ENCODE assay signal across 18 cellular contexts in genomic region chr3:128339491-128340012, GRCh38.
DNase-seq lines count a peak whose midpoint lies in the region; ATAC-seq, FAIRE-seq and TF ChIP-seq lines count a peak whose summit lies in the region.
"Had no signal": no experiment of that assay in that cellular context is flagged by ENCODE, and none has a peak within 500 bp of the region (broad histone marks: within the 10 kb centered on the region; RNA-seq: fewer than 3 reads in every experiment).

No MANE protein-coding gene starts in this region.

- no peak overlapping the region for H2BK20ac ChIP-seq in H9 (ENCODE audit: low read depth, low read length, poor library complexity, severe bottlenecking)

- no peaks in the 10 kb centered on the region; a peak in 2 of 7 replicates for H3K36me3 Mint-ChIP-seq in H9 (ENCODE audit: insufficient read depth in 1 of 3, low read depth in 3 of 3)

- H3K27me3 ChIP-seq in K562 (ENCODE audit: control insufficient read depth in 2 of 2, insufficient read depth in 2 of 2, low read length in 2 of 2) = no peaks in the 10 kb centered on the region
- no peaks in the 10 kb centered on the region for H3K27me3 ChIP-seq in parathyroid adenoma (ENCODE audit: control insufficient read depth, insufficient read depth, low read length)
- H3K27me3 ChIP-seq in H9 (ENCODE audit: insufficient read depth, low read length) = no peaks in the 10 kb centered on the region

- no peak overlapping the region for H2AK5ac ChIP-seq in H9 (ENCODE audit: insufficient read length, low read length)

- in situ Hi-C loops in K562 (cut with MboI) = no loop called here

- no peak for TF ChIP-seq POLR2A in NB4 (IDR thresholded peaks at IDR 0.05; ENCODE audit: extremely low read depth, insufficient read length)
- no peak for TF ChIP-seq POLR2A in K562 (conservative IDR thresholded peaks at IDR 0.05)

- H3K27me3 Mint-ChIP-seq in H9 (ENCODE audit: low read depth) = no peaks in the 10 kb centered on the region
- H3K27me3 Mint-ChIP-seq: B cell; CD4-positive, CD25-positive, alpha-beta regulatory T cell; IgD-negative memory B cell had no signal

- H4K91ac ChIP-seq in H9 (ENCODE audit: insufficient read length, low read depth, low read length) = no peak overlapping the region

- H2AFZ ChIP-seq in K562 (ENCODE audit: low read depth, low read length) = 0 out of 2 replicates have a peak overlapping the region, but pooled peaks have one; percentile 32
- no peak overlapping the region for H2AFZ ChIP-seq in parathyroid adenoma
- no peak overlapping the region for H2AFZ ChIP-seq in H9 (ENCODE audit: low read length)

- 0 out of 2 replicates have a peak, but pooled peaks have one; percentile 14 for TF ChIP-seq EP300 in K562 (IDR thresholded peaks at IDR 0.05; ENCODE audit: low read length)

- H3K79me1 ChIP-seq in H9 (ENCODE audit: insufficient read depth, low read depth, low read length, poor library complexity, severe bottlenecking) = no peaks in the 10 kb centered on the region

- CTCF ChIA-PET in K562 (lab: Yijun Ruan, JAX; ENCODE audit: low intra/inter-chr PET ratio) = no interaction called here

- H4K8ac ChIP-seq in H9 (replicated peaks; ENCODE audit: insufficient read length, low read depth, low read length) = no peak overlapping the region

- TF ChIP-seq RAD21 in K562 (CRISPR knock-in tag; conservative IDR thresholded peaks at IDR 0.05 in 1 of 2, IDR thresholded peaks at IDR 0.05 in 1 of 2) = no peak

- H3K4me3 ChIP-seq in NB4 (ENCODE audit: low read depth, low read length) (no peak overlapping the region), K562 (no peak overlapping the region), parathyroid adenoma (ENCODE audit: low read depth, low read length) (no peak overlapping the region)

- H3K27ac ChIP-seq in 22Rv1 (peak overlapping the region; percentile 90), K562 (ENCODE audit: extremely low read depth, low read depth, low read length) (peak overlapping the region; percentile 66), parathyroid adenoma (no peak overlapping the region), H9 (ENCODE audit: insufficient read length, low read depth, low read length) (no peak overlapping the region)

- H3K9me3 ChIP-seq in K562 (replicated peaks; ENCODE audit: control insufficient read depth, insufficient read depth, low read depth, low read length) (no peaks in the 10 kb centered on the region), parathyroid adenoma (ENCODE audit: control insufficient read depth, low read length) (no peaks in the 10 kb centered on the region), H9 (ENCODE audit: control insufficient read depth, low read depth, low read length) (no peaks in the 10 kb centered on the region)

- no peaks in the 10 kb centered on the region for H3K9me3 Mint-ChIP-seq in H9
- H3K9me3 Mint-ChIP-seq: CD4-positive, CD25-positive, alpha-beta regulatory T cell; IgD-negative memory B cell had no signal

- H3K18ac ChIP-seq in H9 (ENCODE audit: insufficient read length, low read depth, low read length) = no peak overlapping the region

- H3K4ac ChIP-seq in H9 (ENCODE audit: low read depth, low read length) = no peak overlapping the region

- H3T11ph ChIP-seq in H9 (ENCODE audit: low read length) = no peak overlapping the region

- no peak overlapping the region for H3K4me3 Mint-ChIP-seq in H9
- H3K4me3 Mint-ChIP-seq: B cell; CD4-positive, CD25-positive, alpha-beta regulatory T cell; IgD-negative memory B cell had no signal

- TF ChIP-seq CTCF in 22Rv1 (IDR thresholded peaks at IDR 0.05) (no peak), NB4 (IDR thresholded peaks at IDR 0.05; ENCODE audit: low read depth, low read length) (no peak), K562 (IDR thresholded peaks at IDR 0.05 in 2 of 3, conservative IDR thresholded peaks at IDR 0.05 in 1 of 3; ENCODE audit: insufficient read depth in 2 of 3, low read depth in 1 of 3, low read length in 3 of 3) (no peak), parathyroid adenoma (IDR thresholded peaks at IDR 0.05) (no peak), H9 (conservative IDR thresholded peaks at IDR 0.05) (no peak)

- H2BK5ac ChIP-seq in H9 (ENCODE audit: insufficient read length, low read length) = no peak overlapping the region

- FAIRE-seq in K562 (lab: Jason Lieb, UNC) = peak; percentile 85
- FAIRE-seq: A204.1 had no signal

- DNase-seq in NB4 (ENCODE audit: low read depth) (peak; percentile 25), K562 (ENCODE audit: extremely low read depth in 1 of 4, low spot score in 3 of 4) (peak; percentile 20 to 61 (median 35)), H9 (no peak), NCI-H1694 (lab: John Stamatoyannopoulos, UW) (no peak), NCI-H524 (lab: John Stamatoyannopoulos, UW) (no peak)
- DNase-seq: CD4-positive, CD25-positive, alpha-beta regulatory T cell; DMS79; Kasumi-1; NCI-H1048; NCI-H1930; NCI-H226; Right ventricle myocardium superior had no signal

- no peak overlapping the region for H2BK15ac ChIP-seq in H9 (ENCODE audit: low read depth, low read length)

- H3K4me2 ChIP-seq in K562 (ENCODE audit: insufficient read depth, low read length) = no peak overlapping the region; the same call in 1 of the 2 replicates
- peak overlapping the region; percentile 17 for H3K4me2 ChIP-seq in parathyroid adenoma (ENCODE audit: low read length)
- no peak overlapping the region for H3K4me2 ChIP-seq in H9 (ENCODE audit: insufficient read depth, insufficient read length, low read length)

- no peak overlapping the region for H3K56ac ChIP-seq in H9 (ENCODE audit: insufficient read length, low read depth, low read length)

- intact Hi-C loops in K562 (cut with micrococcal nuclease) = no loop called here

- H3K23ac ChIP-seq in H9 (ENCODE audit: insufficient read length, low read depth, low read length) = no peak overlapping the region

- H4K20me1 ChIP-seq in K562 (replicated peaks; ENCODE audit: control insufficient read depth, insufficient read depth, low read length) (no peaks in the 10 kb centered on the region), H9 (ENCODE audit: control insufficient read depth, insufficient read depth, insufficient read length) (peaks cover 2% of the 10 kb centered on the region)

- H3K4me1 Mint-ChIP-seq in H9 = peaks cover 14 to 22% of the 10 kb centered on the region in 2 experiments
- H3K4me1 Mint-ChIP-seq: B cell had no signal

- no peaks in the 10 kb centered on the region; the same call in 2 of the 3 replicates for H3K79me2 ChIP-seq in K562 (ENCODE audit: control insufficient read depth, insufficient read depth, low read length)
- H3K79me2 ChIP-seq in parathyroid adenoma = peaks cover 4% of the 10 kb centered on the region
- no peaks in the 10 kb centered on the region for H3K79me2 ChIP-seq in H9 (ENCODE audit: insufficient read depth, low read length)

- POLR2A ChIA-PET in K562 (lab: Yijun Ruan, JAX) = interaction anchor here (0.6 kb wide), 1 partner anchor 62 kb away, joined by 3 read pairs; no protein-coding TSS in a partner anchor

- H3K9ac ChIP-seq in K562 (ENCODE audit: insufficient read depth in 1 of 2, low read depth in 2 of 2, low read length in 2 of 2) (no peak overlapping the region; a peak in 1 of 4 replicates), parathyroid adenoma (no peak overlapping the region), H9 (ENCODE audit: extremely low read depth, insufficient read length, low read length) (no peak overlapping the region)

- no peak overlapping the region for H3K14ac ChIP-seq in H9 (ENCODE audit: insufficient read depth, low read length)

- no peak overlapping the region for H2BK120ac ChIP-seq in H9 (ENCODE audit: low read depth, low read length, poor library complexity, severe bottlenecking)

- peaks cover 2% of the 10 kb centered on the region for H3K9me1 ChIP-seq in K562 (ENCODE audit: control insufficient read depth, insufficient read depth, low read length)

- no peaks in the 10 kb centered on the region for H3K23me2 ChIP-seq in H9 (ENCODE audit: insufficient read length, low read depth, low read length, poor library complexity, severe bottlenecking)

- peaks cover 34% of the 10 kb centered on the region in 2 experiments for H3K4me1 ChIP-seq in K562 (replicated peaks in 1 of 2; ENCODE audit: control insufficient read depth in 2 of 2, insufficient read depth in 2 of 2, low read length in 2 of 2)
- H3K4me1 ChIP-seq in parathyroid adenoma = peaks cover 8% of the 10 kb centered on the region
- H3K4me1 ChIP-seq in H9 (ENCODE audit: insufficient read depth, low read length) = no peaks in the 10 kb centered on the region; the same call in 1 of the 2 replicates

- peak; percentile 71 for ATAC-seq in K562
- ATAC-seq in HG03457 (IDR thresholded peaks at IDR 0.05; ENCODE audit: unreplicated experiment) = no peak

- no TSS peak for BruUV-seq in K562 (replicated peaks; lab: Mats Ljungman, UMichigan)

- no peak overlapping the region for H3K27ac Mint-ChIP-seq in H9
- H3K27ac Mint-ChIP-seq: B cell; CD4-positive, CD25-positive, alpha-beta regulatory T cell; IgD-negative memory B cell had no signal

- no peak overlapping the region for H4K5ac ChIP-seq in H9 (ENCODE audit: insufficient read length, low read depth, low read length)

- H2BK12ac ChIP-seq in H9 (ENCODE audit: insufficient read length, low read depth, low read length) = no peak overlapping the region

- WGBS in K562 (ENCODE audit: insufficient coverage, low coverage, missing lambda C conversion rate) = 8% methylated on average over 7 of the region's 7 CpGs
- WGBS in H9 (ENCODE audit: extremely low coverage, insufficient read length, low lambda C conversion rate) = no CpG with 5 or more reads among the region's 7 CpGs

- H3K36me3 ChIP-seq in K562 (ENCODE audit: control insufficient read depth, insufficient read depth, low read length) (peaks cover 9% of the 10 kb centered on the region; the same call in 2 of the 3 replicates), parathyroid adenoma (ENCODE audit: control insufficient read depth, insufficient read depth, low read length) (no peaks in the 10 kb centered on the region)

TF ChIP-seq in K562, 482 proteins besides CTCF, POLR2A, EP300 and RAD21 (continues in another document):
- TF ChIP-seq RFX1 (IDR thresholded peaks at IDR 0.05) = no peak

Comparison
In these comparisons a context has a peak if more than half of its experiments do, and no peak if none do; other contexts are left out.
1. H3K27ac ChIP-seq: peak in 22Rv1 (single experiment) and K562 (single experiment); none in parathyroid adenoma (single experiment) and H9 (single experiment).
2. DNase-seq: peak in NB4 (single experiment) and K562 (4 of 4); none in H9 (single experiment), NCI-H1694 (single experiment) and NCI-H524 (0 of 2).